Comparison of ENCODE assay signal across 26 cellular contexts in genomic region chr6:76574746-76575145, GRCh38.
"Had no signal": no experiment of that assay in that cellular context is flagged by ENCODE, and none has a peak within 500 bp of the region (broad histone marks: within the 10 kb centered on the region; RNA-seq: fewer than 3 reads in every experiment).

No MANE protein-coding gene starts in this region.

- H3K36me3 ChIP-seq: heart right ventricle, left ventricle myocardium inferior, lower lobe of right lung, sigmoid colon, suprapubic skin, tibial artery, upper lobe of left lung, vagina had no signal

- H3K9me3 Mint-ChIP-seq: dendritic cell treated with granulocyte-macrophage colony-stimulating factor and Interleukin-4, amounts not matched to agents 40 ng/mL and 50 ng/mL, for 4 days; memory B cell; nephron had no signal

- DNase-seq: cerebellar nuclear complex; effector memory CD8-positive, alpha-beta T cell; erythroblast; foreskin melanocyte; heart right ventricle; hypothalamus; kidney; left cardiac atrium; left ventricle myocardium inferior; lower lobe of right lung; naive B cell; posterior cingulate gyrus; sigmoid colon; stimulated activated CD4-positive, alpha-beta T cell treated with anti-CD3 and anti-CD28 coated beads, Interleukin-12 subunit alpha, Interleukin-12 subunit beta, amount 100 ng/mL, for 4 hours; stimulated activated CD4-positive, alpha-beta T cell treated with anti-CD3 and anti-CD28 coated beads, Interleukin-2, amount 100 ng/mL, for 48 hours; stimulated activated naive CD4-positive, alpha-beta T cell treated with Interleukin-2 at 50 U/mL for 16 hours; tibial artery; upper lobe of left lung had no signal

- FAIRE-seq: colon, endothelial cell of umbilical vein had no signal

- H3K4me3 ChIP-seq: heart right ventricle, left ventricle myocardium inferior, lower lobe of right lung, sigmoid colon, skin epidermis, suprapubic skin, tibial artery, upper lobe of left lung, vagina had no signal

- H3K9me3 ChIP-seq: heart right ventricle, left ventricle myocardium inferior, lower lobe of right lung, sigmoid colon, suprapubic skin, tibial artery, upper lobe of left lung, vagina had no signal

- H3K27ac ChIP-seq: heart right ventricle, left ventricle myocardium inferior, lower lobe of right lung, sigmoid colon, skin epidermis, suprapubic skin, tibial artery, upper lobe of left lung, vagina had no signal

- H3K27me3 ChIP-seq: heart right ventricle, sigmoid colon, suprapubic skin, tibial artery, upper lobe of left lung, vagina had no signal

- H3K36me3 Mint-ChIP-seq: memory B cell, naive B cell had no signal

- H3K4me1 Mint-ChIP-seq: memory B cell, naive B cell, nephron had no signal

- H3K27ac Mint-ChIP-seq: dendritic cell treated with granulocyte-macrophage colony-stimulating factor and Interleukin-4, amounts not matched to agents 40 ng/mL and 50 ng/mL, for 4 days; effector memory CD8-positive, alpha-beta T cell; memory B cell; naive B cell; nephron had no signal

- ATAC-seq: effector memory CD8-positive, alpha-beta T cell; heart right ventricle; left cardiac atrium; lower lobe of right lung had no signal

- H3K4me3 Mint-ChIP-seq: dendritic cell treated with granulocyte-macrophage colony-stimulating factor and Interleukin-4, amounts not matched to agents 40 ng/mL and 50 ng/mL, for 4 days; effector memory CD8-positive, alpha-beta T cell; memory B cell; naive B cell; nephron had no signal

- H3K27me3 Mint-ChIP-seq: dendritic cell treated with granulocyte-macrophage colony-stimulating factor and Interleukin-4, amounts not matched to agents 40 ng/mL and 50 ng/mL, for 4 days; effector memory CD8-positive, alpha-beta T cell; memory B cell; naive B cell had no signal

- H3K4me1 ChIP-seq: heart right ventricle, left ventricle myocardium inferior, lower lobe of right lung, sigmoid colon, suprapubic skin, tibial artery, upper lobe of left lung, vagina had no signal
